9 cellular contexts compared by ENCODE assay signal in genomic region chr3:188197388-188197847, GRCh38. TPM values are rescaled to one million over a fixed set of nuclear protein-coding genes. Genes with fewer than 3 reads are reported as not detected.
DNase-seq lines count a peak whose midpoint lies in the region; ATAC-seq and TF ChIP-seq lines count a peak whose summit lies in the region.
"Had no signal": no experiment of that assay in that cellular context is flagged by ENCODE, and none has a peak within 500 bp of the region (broad histone marks: within the 10 kb centered on the region; RNA-seq: fewer than 3 reads in every experiment).

No MANE protein-coding gene starts in this region.

- TF ChIP-seq CTCF in heart right ventricle (IDR thresholded peaks at IDR 0.05) (peak in 1 of 9 donors; percentile 13), transverse colon (IDR thresholded peaks at IDR 0.05) (no peak)

- no peak for DNase-seq in activated CD8-positive, alpha-beta memory T cell treated with anti-CD3 and anti-CD28 coated beads, Interleukin-2, amount 10 ng/mL, durations not matched to agents 7 days and 5 days
- DNase-seq in activated CD8-positive, alpha-beta memory T cell treated with anti-CD3 and anti-CD28 coated beads, Interleukin-2, amount 50 U/mL, for 48 hours, result no peak
- peak; percentile 36 for DNase-seq in NCI-H69 (lab: John Stamatoyannopoulos, UW)
- DNase-seq in heart right ventricle, result peak; percentile 33 to 51
- DNase-seq in transverse colon, result no peak
- DNase-seq in NCI-H526 (lab: John Stamatoyannopoulos, UW), result no peak
- no peak for DNase-seq in HuH-7.5 (ENCODE audit: low spot score)
- DNase-seq in activated CD4-positive, alpha-beta T cell treated with anti-CD3 and anti-CD28 coated beads, Interleukin-2, amount 50 U/mL, for 4 hours, result no peak

- H3K27ac ChIP-seq in heart right ventricle, result peak overlapping the region; percentile 43 to 85 (median 81)
- H3K27ac ChIP-seq in transverse colon, result peak overlapping the region; percentile 45 to 78 (median 70)
- H3K27ac ChIP-seq: SJCRH30 had no signal

- no peaks in the 10 kb centered on the region for H3K9me3 Mint-ChIP-seq in activated CD8-positive, alpha-beta memory T cell treated with anti-CD3 and anti-CD28 coated beads, Interleukin-2, amount 10 ng/mL, durations not matched to agents 7 days and 5 days (ENCODE audit: low read depth)

- CTCF ChIA-PET in activated CD8-positive, alpha-beta memory T cell treated with anti-CD3 and anti-CD28 coated beads, Interleukin-2, amount 10 ng/mL, durations not matched to agents 7 days and 5 days (lab: Charles Lee), result interaction anchor here (0.6 to 1.3 kb wide), 4 partner anchors 9 to 1372 kb away, joined by 3 to 8 read pairs (median 3); no protein-coding TSS in a partner anchor

- peaks cover 16% of the 10 kb centered on the region for H3K36me3 Mint-ChIP-seq in activated CD8-positive, alpha-beta memory T cell treated with anti-CD3 and anti-CD28 coated beads, Interleukin-2, amount 10 ng/mL, durations not matched to agents 7 days and 5 days

- H3K4me1 Mint-ChIP-seq in activated CD8-positive, alpha-beta memory T cell treated with anti-CD3 and anti-CD28 coated beads, Interleukin-2, amount 10 ng/mL, durations not matched to agents 7 days and 5 days, result peaks cover 17% of the 10 kb centered on the region

- no peak for TF ChIP-seq EP300 in transverse colon (IDR thresholded peaks at IDR 0.05; ENCODE audit: low read depth)

- no peaks in the 10 kb centered on the region for H3K27me3 Mint-ChIP-seq in activated CD8-positive, alpha-beta memory T cell treated with anti-CD3 and anti-CD28 coated beads, Interleukin-2, amount 10 ng/mL, durations not matched to agents 7 days and 5 days

- no peak overlapping the region for H3K4me3 Mint-ChIP-seq in activated CD8-positive, alpha-beta memory T cell treated with anti-CD3 and anti-CD28 coated beads, Interleukin-2, amount 10 ng/mL, durations not matched to agents 7 days and 5 days

- 46 to 62% methylated on average over 8 of the region's 8 CpGs for WGBS in heart right ventricle, 2 donors
- WGBS in transverse colon (ENCODE audit: low coverage in 1 of 2), 2 donors, result 48% methylated on average over 8 of the region's 8 CpGs; no CpG with 5 or more reads in 1 of the 2 donors

- no peak for TF ChIP-seq POLR2A in transverse colon (IDR thresholded peaks at IDR 0.05)

- no peaks in the 10 kb centered on the region for H3K9me3 ChIP-seq in heart right ventricle
- H3K9me3 ChIP-seq in transverse colon, result no peaks in the 10 kb centered on the region
- H3K9me3 ChIP-seq: SJCRH30 had no signal

- ATAC-seq in activated CD8-positive, alpha-beta memory T cell treated with anti-CD3 and anti-CD28 coated beads, Interleukin-2, amount 10 ng/mL, durations not matched to agents 7 days and 5 days, result peak; percentile 76
- ATAC-seq in heart right ventricle, result peak; percentile 74 to 94 (median 90)

- no peak overlapping the region for H3K4me3 ChIP-seq in heart right ventricle
- H3K4me3 ChIP-seq in transverse colon, result no peak overlapping the region
- H3K4me3 ChIP-seq: SJCRH30 had no signal

- intact Hi-C loops in heart right ventricle (cut with DNase I) (no loop called here), transverse colon (cut with DNase I; ENCODE audit: low total_unique reads) (loop anchor here (10.0 kb wide), 1 partner anchor 67 kb away; no protein-coding TSS in a partner anchor)

- H3K36me3 ChIP-seq in heart right ventricle (peaks cover 0 to 14% (median 0%) of the 10 kb centered on the region in 9 donors), transverse colon (no peaks in the 10 kb centered on the region)
- H3K36me3 ChIP-seq: SJCRH30 had no signal

- no peak overlapping the region for H3K27ac Mint-ChIP-seq in activated CD8-positive, alpha-beta memory T cell treated with anti-CD3 and anti-CD28 coated beads, Interleukin-2, amount 10 ng/mL, durations not matched to agents 7 days and 5 days

- in situ Hi-C loops in transverse colon (cut with MboI; ENCODE audit: low pct_ligation_motif_present in 1 of 4, low pct_unique_long_range_greater_than_20kb in 1 of 4, low sequenced_read_pairs in 3 of 4), result no loop called here

- H3K4me1 ChIP-seq in heart right ventricle, result peaks cover 4 to 72% (median 52%) of the 10 kb centered on the region in 9 donors
- H3K4me1 ChIP-seq in transverse colon, result peaks cover 19 to 60% (median 36%) of the 10 kb centered on the region in 4 donors
- H3K4me1 ChIP-seq: SJCRH30 had no signal

- H3K27me3 ChIP-seq in heart right ventricle (no peaks in the 10 kb centered on the region), transverse colon (no peaks in the 10 kb centered on the region)
- H3K27me3 ChIP-seq: SJCRH30 had no signal

RNA-seq across cellular contexts. Expression of gene LPP, which starts 43.5 kb away (rescaled TPM):
- 10 to 100 TPM; 23.6 to 57.1 TPM for total RNA-seq in activated CD8-positive, alpha-beta memory T cell treated with anti-CD3 and anti-CD28 coated beads, Interleukin-2, amount 10 ng/mL, durations not matched to agents 7 days and 5 days
- 100 to 1,000 TPM; 116 to 188 (median 148) TPM for total RNA-seq in heart right ventricle
- 10 to 100 TPM in 1 of 2 donors, 1 to 10 TPM in 1; 8.5 to 12.9 TPM for polyA plus RNA-seq in heart right ventricle
- 100 to 1,000 TPM; 207 to 592 (median 406) TPM for total RNA-seq in transverse colon

Comparison
In these comparisons a context has a peak if more than half of its experiments do, and no peak if none do; other contexts are left out.
1. DNase-seq: peak in NCI-H69 (single experiment) and heart right ventricle (2 of 2); none in activated CD8-positive, alpha-beta memory T cell treated with anti-CD3 and anti-CD28 coated beads, Interleukin-2, amount 10 ng/mL, durations not matched to agents 7 days and 5 days (single experiment), activated CD8-positive, alpha-beta memory T cell treated with anti-CD3 and anti-CD28 coated beads, Interleukin-2, amount 50 U/mL, for 48 hours (single experiment), transverse colon (single experiment), NCI-H526 (0 of 2), HuH-7.5 (single experiment) and activated CD4-positive, alpha-beta T cell treated with anti-CD3 and anti-CD28 coated beads, Interleukin-2, amount 50 U/mL, for 4 hours (0 of 2).